24 cellular contexts compared by ENCODE assay signal in the genomic region with DNA sequence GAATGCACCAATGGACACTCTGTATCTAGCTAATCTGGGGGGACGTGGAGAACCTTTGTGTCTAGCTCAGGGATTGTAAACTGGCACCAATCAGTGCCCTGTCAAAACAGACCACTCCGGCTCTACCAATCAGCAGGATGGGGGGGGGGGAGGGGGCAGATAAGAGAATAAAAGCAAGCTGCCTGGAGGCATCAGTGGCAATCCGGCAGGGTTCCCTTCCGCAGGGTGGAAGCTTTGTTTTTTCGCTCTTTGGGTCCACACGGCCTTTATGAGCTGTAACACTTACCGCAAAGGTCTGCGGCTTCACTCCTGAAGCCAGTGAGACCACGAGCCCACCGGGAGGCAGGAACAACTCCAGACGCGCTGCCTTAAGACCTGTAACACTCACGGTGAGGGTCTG.
"Had no signal": no experiment of that assay in that cellular context is flagged by ENCODE, and none has a peak within 500 bp of the region (broad histone marks: within the 10 kb centered on the region; RNA-seq: fewer than 3 reads in every experiment).

No MANE protein-coding gene starts in this region.

- H3K27me3 ChIP-seq: left lung, pancreas, stomach, tibial artery had no signal

- ATAC-seq: activated CD8-positive, alpha-beta memory T cell treated with anti-CD3 and anti-CD28 coated beads, Interleukin-2, amount 10 ng/mL, durations not matched to agents 7 days and 5 days; activated CD8-positive, alpha-beta T cell treated with anti-CD3 and anti-CD28 coated beads, Interleukin-2, amount 10 ng/mL, durations not matched to agents 7 days and 5 days; activated naive CD4-positive, alpha-beta T cell treated with anti-CD3 and anti-CD28 coated beads, Interleukin-2, amount 50 U/mL, for 72 hours; left lung; lower lobe of right lung; naive thymus-derived CD8-positive, alpha-beta T cell; pancreas; psoas muscle; stimulated activated naive B cell treated with anti-CD40 and anti-IgM and Interleukin-4, amounts not matched to agents 10 μg/mL and 1 μg/mL and 100 μg/mL, for 72 hours had no signal

- H3K4me1 ChIP-seq: left lung, lower lobe of right lung, pancreas, psoas muscle, stomach, tibial artery had no signal

- DNase-seq: activated B cell treated with CpG ODN at 0.5 μM for 24 hours; activated CD8-positive, alpha-beta memory T cell treated with anti-CD3 and anti-CD28 coated beads, Interleukin-2, amount 10 ng/mL, durations not matched to agents 7 days and 5 days; activated CD8-positive, alpha-beta T cell treated with anti-CD3 and anti-CD28 coated beads, Interleukin-2, amount 10 ng/mL, durations not matched to agents 7 days and 5 days; activated naive CD4-positive, alpha-beta T cell; activated T-cell treated with anti-CD3 and anti-CD28 coated beads, Interleukin-2, amount 50 U/mL, for 48 hours; anterior cingulate cortex; dermis blood vessel endothelial cell; effector CD4-positive, alpha-beta T cell; glutamatergic neuron; mesenchymal stem cell; nucleus accumbens; psoas muscle; stimulated activated CD4-positive, alpha-beta T cell treated with anti-CD3 and anti-CD28 coated beads, Interleukin-1b, Interleukin-23, amount 100 ng/mL, for 48 hours; stimulated activated naive B cell treated with anti-CD40 and anti-IgM and Interleukin-4, amounts not matched to agents 10 μg/mL and 1 μg/mL and 100 μg/mL, for 72 hours; stomach; T1000; tibial artery had no signal

- H3K9me3 ChIP-seq: left lung, lower lobe of right lung, pancreas, psoas muscle, stomach, tibial artery had no signal

- H3K4me2 ChIP-seq: smooth muscle cell had no signal

- H3K27ac ChIP-seq: epithelial cell of prostate, left lung, lower lobe of right lung, pancreas, psoas muscle, stomach, tibial artery had no signal

- H3K36me3 ChIP-seq: left lung, lower lobe of right lung, pancreas, stomach, tibial artery had no signal

- H3K4me3 ChIP-seq: left lung, lower lobe of right lung, pancreas, psoas muscle, smooth muscle cell, stomach, tibial artery had no signal
